In genomic region chr7:1555813-1556540, GRCh38 we compare ENCODE assay signal across 1 cellular context.
TF ChIP-seq lines count a peak whose summit lies in the region.

TSS of gene TMEM184A (minus strand) at chr7:1556205. CDS start at chr7:1555484, 721 bp downstream.

TF ChIP-seq in WTC11, 78 proteins besides CTCF, POLR2A, EP300 and RAD21 (continued from another document):
- TF ChIP-seq ZNF532 (CRISPR knock-in tag; IDR thresholded peaks at IDR 0.05; ENCODE audit: borderline replicate concordance) (no peak), USF1 (CRISPR knock-in tag; IDR thresholded peaks at IDR 0.05) (peak; percentile 48; the same call in 1 of the 2 replicates), MAX (CRISPR knock-in tag; IDR thresholded peaks at IDR 0.05) (peak; percentile 41; the same call in 1 of the 2 replicates), GABPB1 (CRISPR knock-in tag; IDR thresholded peaks at IDR 0.05) (peak; percentile 57; the same call in 1 of the 2 replicates), ZNF281 (CRISPR knock-in tag; IDR thresholded peaks at IDR 0.05) (no peak)
TF ChIP-seq in WTC11: peak in this region for 4.
